ENCODE assay signal across 1 cellular context in genomic region chr22:50600967-50601668, GRCh38.
TF ChIP-seq lines count a peak whose summit lies in the region.

No MANE protein-coding gene starts in this region.

TF ChIP-seq in HepG2, 621 proteins besides CTCF, POLR2A, EP300 and RAD21:
- TF ChIP-seq MAZ (IDR thresholded peaks at IDR 0.05; ENCODE audit: borderline replicate concordance, low read depth, low read length) (no peak), MAZ (CRISPR knock-in tag; IDR thresholded peaks at IDR 0.05; ENCODE audit: low read depth) (0 out of 2 replicates have a peak, but pooled peaks have one; percentile 24), ARID4A (CRISPR knock-in tag; IDR thresholded peaks at IDR 0.05; ENCODE audit: borderline replicate concordance) (peak; percentile 49; the same call in 1 of the 2 replicates), MED1 (CRISPR knock-in tag; IDR thresholded peaks at IDR 0.05) (no peak), ZNF234 (CRISPR knock-in tag; conservative IDR thresholded peaks at IDR 0.05) (no peak), PHF8 (CRISPR knock-in tag; IDR thresholded peaks at IDR 0.05) (0 out of 2 replicates have a peak, but pooled peaks have one; percentile 23), ZHX2 (IDR thresholded peaks at IDR 0.05; ENCODE audit: low read depth) (no peak), ZHX2 (CRISPR knock-in tag; IDR thresholded peaks at IDR 0.05; ENCODE audit: borderline replicate concordance) (no peak), KDM5B (CRISPR knock-in tag; IDR thresholded peaks at IDR 0.05; ENCODE audit: borderline replicate concordance) (0 out of 2 replicates have a peak, but pooled peaks have one; percentile 19), ZFY (CRISPR knock-in tag; IDR thresholded peaks at IDR 0.05) (peak; percentile 55), UBTF (CRISPR knock-in tag; IDR thresholded peaks at IDR 0.05) (peak; percentile 60; the same call in 1 of the 2 replicates), PHF21A (CRISPR knock-in tag; IDR thresholded peaks at IDR 0.05) (no peak), TCF12 (IDR thresholded peaks at IDR 0.05) (no peak), TCF12 (CRISPR knock-in tag; IDR thresholded peaks at IDR 0.05) (no peak), ZNF563 (CRISPR knock-in tag; IDR thresholded peaks at IDR 0.05) (0 out of 2 replicates have a peak, but pooled peaks have one; percentile 27), NONO (IDR thresholded peaks at IDR 0.05) (no peak), NONO (CRISPR knock-in tag; conservative IDR thresholded peaks at IDR 0.05) (0 out of 2 replicates have a peak, but pooled peaks have one; percentile 28), ZNF687 (CRISPR knock-in tag; IDR thresholded peaks at IDR 0.05) (peak; percentile 8; the same call in 1 of the 2 replicates)
